Comparison of ENCODE assay signal across 8 cellular contexts in the genomic region with DNA sequence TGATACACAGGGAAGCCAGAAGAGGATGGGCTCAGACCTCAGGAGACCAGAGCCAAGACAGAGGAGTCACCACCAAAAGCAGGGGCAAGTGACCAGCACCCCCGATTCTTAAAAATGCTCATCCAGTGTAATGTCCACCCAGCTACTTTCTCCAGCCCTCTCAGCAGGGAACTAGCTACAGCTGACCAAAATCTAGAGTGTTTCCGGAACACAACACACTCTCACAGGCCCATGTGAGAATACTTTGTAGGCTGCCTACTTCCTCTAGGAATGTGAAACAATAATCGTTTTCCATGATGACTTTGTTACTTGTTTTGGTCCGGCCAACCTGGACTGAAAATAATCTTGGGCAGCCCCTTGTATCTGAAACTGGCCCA. TPM values are rescaled to one million over a fixed set of nuclear protein-coding genes. Genes with fewer than 3 reads are reported as not detected.
DNase-seq lines count a peak whose midpoint lies in the region; ATAC-seq and TF ChIP-seq lines count a peak whose summit lies in the region.

No MANE protein-coding gene starts in this region.

- H3K4me2 ChIP-seq in MM.1S (ENCODE audit: low read depth, low read length) = no peak overlapping the region

- H3K4me3 ChIP-seq in esophagus (ENCODE audit: low read depth in 1 of 2, low read length in 2 of 2) (no peak overlapping the region), skeletal muscle tissue (ENCODE audit: low read length in 3 of 3) (peak overlapping the region; percentile 4 to 42 (median 13)), MM.1S (ENCODE audit: low read length) (no peak overlapping the region)

- H3K27me3 ChIP-seq in esophagus (ENCODE audit: control insufficient read depth in 1 of 2, insufficient read depth in 2 of 2, low read length in 2 of 2) = no peaks in the 10 kb centered on the region
- no peaks in the 10 kb centered on the region for H3K27me3 ChIP-seq in skeletal muscle tissue (ENCODE audit: control insufficient read depth in 3 of 3, insufficient read depth in 3 of 3, low read length in 3 of 3)
- no peaks in the 10 kb centered on the region for H3K27me3 ChIP-seq in MM.1S (replicated peaks; ENCODE audit: insufficient read depth, low read length)

- TF ChIP-seq CTCF in MM.1S (IDR thresholded peaks at IDR 0.05; ENCODE audit: low read length) = no peak

- DNase-seq in activated CD8-positive, alpha-beta T cell treated with anti-CD3 and anti-CD28 coated beads, Interleukin-2, amount 10 ng/mL, durations not matched to agents 7 days and 5 days = no peak
- no peak for DNase-seq in NCI-H748 treated with DMSO at 0.1 percent for 48 hours (lab: John Stamatoyannopoulos, UW)
- DNase-seq in HuH-7.5 (ENCODE audit: low spot score) = no peak
- DNase-seq in MM.1S = no peak

- no peak overlapping the region for H2AFZ ChIP-seq in MM.1S (ENCODE audit: low read length)

- H3K36me3 ChIP-seq in esophagus (ENCODE audit: control insufficient read depth in 2 of 2, insufficient read depth in 2 of 2, low read length in 1 of 2) (peaks cover 4 to 25% of the 10 kb centered on the region in 2 donors), skeletal muscle tissue (ENCODE audit: control insufficient read depth in 3 of 3, insufficient read depth in 3 of 3, low read length in 3 of 3) (peaks cover 18 to 19% (median 18%) of the 10 kb centered on the region in 3 donors), MM.1S (replicated peaks; ENCODE audit: insufficient read depth, low read length) (peaks cover 5% of the 10 kb centered on the region; the same call in 1 of the 2 replicates)

- no peaks in the 10 kb centered on the region for H3F3A ChIP-seq in MM.1S (ENCODE audit: insufficient read depth, low read length)

- peak overlapping the region; percentile 56 to 71 for H3K27ac ChIP-seq in esophagus (ENCODE audit: low read depth in 2 of 2, low read length in 1 of 2)
- H3K27ac ChIP-seq in skeletal muscle tissue (ENCODE audit: low read depth, low read length) = peak overlapping the region; percentile 84
- H3K27ac ChIP-seq in MM.1S (ENCODE audit: low read length) = no peak overlapping the region

- H3K9me3 ChIP-seq in esophagus (ENCODE audit: control insufficient read depth in 2 of 2, insufficient read depth in 1 of 2, low read depth in 1 of 2, low read length in 1 of 2) (no peaks in the 10 kb centered on the region), skeletal muscle tissue (ENCODE audit: control insufficient read depth in 3 of 3, low read length in 3 of 3) (no peaks in the 10 kb centered on the region), MM.1S (replicated peaks; ENCODE audit: insufficient read depth, low read length) (no peaks in the 10 kb centered on the region)

- WGBS in esophagus, 2 donors = 75% methylated on average over 4 of the region's 4 CpGs

- CTCF ChIA-PET in activated CD8-positive, alpha-beta T cell treated with anti-CD3 and anti-CD28 coated beads, Interleukin-2, amount 10 ng/mL, durations not matched to agents 7 days and 5 days (lab: Charles Lee) = interaction anchor here (1.2 to 5.0 kb wide), 8 partner anchors 11 to 933 kb away, joined by 3 to 52 read pairs (median 5); a partner anchor contains a TSS

- POLR2A ChIA-PET in activated CD8-positive, alpha-beta T cell treated with anti-CD3 and anti-CD28 coated beads, Interleukin-2, amount 10 ng/mL, durations not matched to agents 7 days and 5 days (lab: Charles Lee) = no interaction called here

- peaks cover 26% of the 10 kb centered on the region for H4K20me1 ChIP-seq in MM.1S (ENCODE audit: insufficient read depth, low read length)

- H3K27me3 Mint-ChIP-seq in activated CD8-positive, alpha-beta T cell treated with anti-CD3 and anti-CD28 coated beads, Interleukin-2, amount 10 ng/mL, durations not matched to agents 7 days and 5 days (ENCODE audit: low read depth) = no peaks in the 10 kb centered on the region

- no peak overlapping the region for H3K27ac Mint-ChIP-seq in activated CD8-positive, alpha-beta T cell treated with anti-CD3 and anti-CD28 coated beads, Interleukin-2, amount 10 ng/mL, durations not matched to agents 7 days and 5 days

- no peaks in the 10 kb centered on the region for H3K9me3 Mint-ChIP-seq in activated CD8-positive, alpha-beta T cell treated with anti-CD3 and anti-CD28 coated beads, Interleukin-2, amount 10 ng/mL, durations not matched to agents 7 days and 5 days (ENCODE audit: insufficient read depth)

- H3K79me2 ChIP-seq in MM.1S (ENCODE audit: low read length) = peaks cover 97% of the 10 kb centered on the region

- no peaks in the 10 kb centered on the region for H3K9me2 ChIP-seq in MM.1S (replicated peaks; ENCODE audit: insufficient read depth, low read length)

- H3K36me3 Mint-ChIP-seq in activated CD8-positive, alpha-beta T cell treated with anti-CD3 and anti-CD28 coated beads, Interleukin-2, amount 10 ng/mL, durations not matched to agents 7 days and 5 days (ENCODE audit: low read depth) = peaks cover 9% of the 10 kb centered on the region

- H3K4me1 ChIP-seq in esophagus (ENCODE audit: control insufficient read depth in 2 of 2, insufficient read depth in 2 of 2, low read length in 1 of 2) (peaks cover 10 to 34% of the 10 kb centered on the region in 2 donors), skeletal muscle tissue (ENCODE audit: control insufficient read depth in 3 of 3, insufficient read depth in 3 of 3, low read length in 3 of 3) (peaks cover 50 to 78% (median 77%) of the 10 kb centered on the region in 3 donors), MM.1S (ENCODE audit: low read length) (peaks cover 11% of the 10 kb centered on the region)

- H3K9ac ChIP-seq in skeletal muscle tissue (ENCODE audit: low read depth in 1 of 3, low read length in 3 of 3) (peak overlapping the region; percentile 47 to 62 (median 49)), MM.1S (ENCODE audit: low read length) (no peak overlapping the region)

- no peak overlapping the region for H3K4me3 Mint-ChIP-seq in activated CD8-positive, alpha-beta T cell treated with anti-CD3 and anti-CD28 coated beads, Interleukin-2, amount 10 ng/mL, durations not matched to agents 7 days and 5 days

- peaks cover 42% of the 10 kb centered on the region for H3K4me1 Mint-ChIP-seq in activated CD8-positive, alpha-beta T cell treated with anti-CD3 and anti-CD28 coated beads, Interleukin-2, amount 10 ng/mL, durations not matched to agents 7 days and 5 days (ENCODE audit: low read depth)

- ATAC-seq in GM19395 (IDR thresholded peaks at IDR 0.05; ENCODE audit: unreplicated experiment) (peak; percentile 34), HG03354 (IDR thresholded peaks at IDR 0.05; ENCODE audit: poor library complexity, severe bottlenecking, unreplicated experiment) (peak; percentile 22)
- no peak for ATAC-seq in activated CD8-positive, alpha-beta T cell treated with anti-CD3 and anti-CD28 coated beads, Interleukin-2, amount 10 ng/mL, durations not matched to agents 7 days and 5 days

RNA-seq across cellular contexts. Expression of a gene that starts 14.5 kb away (rescaled TPM):
- 100 to 1,000 TPM; 157 to 241 TPM for polyA plus RNA-seq in esophagus
- total RNA-seq in skeletal muscle tissue = 369 TPM
- total RNA-seq in activated CD8-positive, alpha-beta T cell treated with anti-CD3 and anti-CD28 coated beads, Interleukin-2, amount 10 ng/mL, durations not matched to agents 7 days and 5 days = 100 to 1,000 TPM; 112 to 113 TPM

Comparison
In these comparisons a context has a peak if more than half of its experiments do, and no peak if none do; other contexts are left out.
1. H3K4me3 ChIP-seq: peak in skeletal muscle tissue (3 of 3); none in esophagus (0 of 2) and MM.1S (single experiment).